22 cellular contexts compared by ENCODE assay signal in the genomic region with DNA sequence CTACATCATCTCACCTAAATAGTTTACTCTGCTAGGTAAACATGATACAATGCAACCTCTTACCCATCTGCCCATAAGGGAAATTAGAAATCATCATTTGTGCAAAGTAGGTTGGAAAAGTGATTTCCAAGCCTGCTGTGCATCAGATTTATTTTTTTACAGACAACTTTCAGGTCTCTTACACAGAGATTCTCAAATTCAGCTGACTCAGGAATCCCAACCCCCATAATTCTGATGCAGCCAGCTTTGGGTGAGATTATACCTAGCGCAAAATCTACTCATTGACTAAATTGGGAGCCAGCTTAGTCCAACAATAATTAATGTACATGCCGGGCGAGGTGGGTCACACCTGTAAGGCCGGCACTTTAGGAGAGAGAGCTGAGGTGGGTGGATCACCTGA. TPM values are rescaled to one million over a fixed set of nuclear protein-coding genes. Genes with fewer than 3 reads are reported as not detected.
A peak's percentile ranks its signal among the peaks of the same experiment; 100 is the strongest.
DNase-seq lines count a peak whose midpoint lies in the region; ATAC-seq and TF ChIP-seq lines count a peak whose summit lies in the region.
"Had no signal": no experiment of that assay in that cellular context is flagged by ENCODE, and none has a peak within 500 bp of the region (broad histone marks: within the 10 kb centered on the region; RNA-seq: fewer than 3 reads in every experiment).

No MANE protein-coding gene starts in this region.

- H3K4me1 Mint-ChIP-seq in activated CD4-positive, alpha-beta T cell treated with anti-CD3 and anti-CD28 coated beads, Interleukin-2, amount 10 ng/mL, durations not matched to agents 24 days and 14 days = peaks cover 50% of the 10 kb centered on the region
- H3K4me1 Mint-ChIP-seq in WTC11 = peaks cover 60% of the 10 kb centered on the region
- H3K4me1 Mint-ChIP-seq in endothelial cell (ENCODE audit: unreplicated experiment) = peaks cover 9% of the 10 kb centered on the region

- peaks cover 19% of the 10 kb centered on the region for H3K9me3 ChIP-seq in neutrophil
- H3K9me3 ChIP-seq: psoas muscle, SJSA1 had no signal

- peaks cover 97% of the 10 kb centered on the region for H3K36me3 ChIP-seq in neutrophil

- no peaks in the 10 kb centered on the region for H3K27me3 Mint-ChIP-seq in activated CD4-positive, alpha-beta T cell treated with anti-CD3 and anti-CD28 coated beads, Interleukin-2, amount 10 ng/mL, durations not matched to agents 24 days and 14 days
- no peaks in the 10 kb centered on the region for H3K27me3 Mint-ChIP-seq in WTC11 (ENCODE audit: low read depth)
- peaks cover 2% of the 10 kb centered on the region for H3K27me3 Mint-ChIP-seq in endothelial cell (ENCODE audit: unreplicated experiment)

- H3K4me1 ChIP-seq in neutrophil (ENCODE audit: control insufficient read depth in 1 of 2, insufficient read depth in 1 of 2, low read depth in 1 of 2, low read length in 1 of 2) = peaks cover 32 to 61% of the 10 kb centered on the region in 2 experiments
- H3K4me1 ChIP-seq: neural progenitor cell, SJSA1 had no signal

- H3K36me3 Mint-ChIP-seq in activated CD4-positive, alpha-beta T cell treated with anti-CD3 and anti-CD28 coated beads, Interleukin-2, amount 10 ng/mL, durations not matched to agents 24 days and 14 days (ENCODE audit: low read depth) = peaks cover 78% of the 10 kb centered on the region
- H3K36me3 Mint-ChIP-seq in WTC11 = peaks cover 34% of the 10 kb centered on the region
- H3K36me3 Mint-ChIP-seq in endothelial cell (ENCODE audit: low read depth, unreplicated experiment) = peaks cover 49% of the 10 kb centered on the region

- POLR2A ChIA-PET in WTC11 (lab: Charles Lee) = interaction anchor here (0.5 kb wide), 1 partner anchor 9 kb away, joined by 5 read pairs; no protein-coding TSS in a partner anchor

- no peaks in the 10 kb centered on the region for H3K9me3 Mint-ChIP-seq in activated CD4-positive, alpha-beta T cell treated with anti-CD3 and anti-CD28 coated beads, Interleukin-2, amount 10 ng/mL, durations not matched to agents 24 days and 14 days
- H3K9me3 Mint-ChIP-seq in WTC11 (no peaks in the 10 kb centered on the region), endothelial cell (ENCODE audit: unreplicated experiment) (no peaks in the 10 kb centered on the region)
- H3K9me3 Mint-ChIP-seq: neural progenitor cell had no signal

- ATAC-seq in WTC11 (no peak), HG03139 (IDR thresholded peaks at IDR 0.05; ENCODE audit: unreplicated experiment) (no peak)
- ATAC-seq: psoas muscle had no signal

- intact Hi-C loops in activated CD4-positive, alpha-beta T cell treated with anti-CD3 and anti-CD28 coated beads, Interleukin-2, amount 10 ng/mL, durations not matched to agents 24 days and 14 days (cut with micrococcal nuclease) = no loop called here

- H3K27ac ChIP-seq in neutrophil = peak overlapping the region; percentile 46
- H3K27ac ChIP-seq: neural progenitor cell, psoas muscle, SJSA1, skin epidermis had no signal

- H3K27me3 ChIP-seq in neutrophil = no peaks in the 10 kb centered on the region
- H3K27me3 ChIP-seq: neural progenitor cell, SJSA1 had no signal

- DNase-seq in activated CD4-positive, alpha-beta T cell treated with anti-CD3 and anti-CD28 coated beads, Interleukin-2, amount 10 ng/mL, durations not matched to agents 24 days and 14 days = no peak
- no peak for DNase-seq in activated CD4-positive, alpha-beta T cell treated with anti-CD3 and anti-CD28 coated beads, Interleukin-2, amount 50 U/mL, for 1 hour
- DNase-seq in WTC11 (ENCODE audit: low spot score) = no peak
- DNase-seq in endothelial cell (ENCODE audit: low spot score) = no peak
- DNase-seq in AG08396 (ENCODE audit: low spot score) = no peak
- no peak for DNase-seq in NCI-H1092 treated with DMSO at 0.1 percent for 48 hours (lab: John Stamatoyannopoulos, UW)
- DNase-seq: activated CD4-positive, alpha-beta T cell treated with anti-CD3 and anti-CD28 coated beads for 1 hour; activated CD8-positive, alpha-beta memory T cell treated with anti-CD3 and anti-CD28 coated beads, Interleukin-2, amount 50 U/mL, for 48 hours; DMS 273 treated with DMSO at 0.1 percent for 48 hours; HCEC 1CT; kidney glomerular epithelial cell; NCI-H2171 treated with DMSO at 0.1 percent for 48 hours; NCI-H748 treated with DMSO at 0.1 percent for 48 hours; psoas muscle; stimulated activated CD4-positive, alpha-beta T cell treated with anti-CD3 and anti-CD28 coated beads, Interleukin-4, amount 100 ng/mL, for 24 hours had no signal

- peak overlapping the region; percentile 56 for H3K27ac Mint-ChIP-seq in activated CD4-positive, alpha-beta T cell treated with anti-CD3 and anti-CD28 coated beads, Interleukin-2, amount 10 ng/mL, durations not matched to agents 24 days and 14 days
- peak overlapping the region; percentile 92 for H3K27ac Mint-ChIP-seq in WTC11
- H3K27ac Mint-ChIP-seq in endothelial cell (ENCODE audit: unreplicated experiment) = no peak overlapping the region
- H3K27ac Mint-ChIP-seq: neural progenitor cell had no signal

- H3K4me3 Mint-ChIP-seq in activated CD4-positive, alpha-beta T cell treated with anti-CD3 and anti-CD28 coated beads, Interleukin-2, amount 10 ng/mL, durations not matched to agents 24 days and 14 days = peak overlapping the region; percentile 45
- H3K4me3 Mint-ChIP-seq in WTC11 (peak overlapping the region; percentile 25; the same call in 1 of the 2 replicates), endothelial cell (ENCODE audit: unreplicated experiment) (peak overlapping the region; percentile 3)
- H3K4me3 Mint-ChIP-seq: neural progenitor cell had no signal

- TF ChIP-seq CTCF in WTC11 (IDR thresholded peaks at IDR 0.05) = no peak
- TF ChIP-seq CTCF in endothelial cell (IDR thresholded peaks at IDR 0.05; ENCODE audit: unreplicated experiment) = no peak
- no peak for TF ChIP-seq CTCF in neutrophil (IDR thresholded peaks at IDR 0.05)

- peak overlapping the region in 1 of 2 experiments; percentile 3 for H3K4me3 ChIP-seq in neutrophil (ENCODE audit: low read depth in 1 of 2, low read length in 1 of 2)
- H3K4me3 ChIP-seq: neural progenitor cell, psoas muscle, SJSA1, skin epidermis had no signal

- CTCF ChIA-PET in WTC11 (lab: Charles Lee) = interaction anchor here (0.6 kb wide), 1 partner anchor 33 kb away, joined by 3 read pairs; no protein-coding TSS in a partner anchor

TF ChIP-seq in WTC11, 78 proteins besides CTCF, POLR2A, EP300 and RAD21 (continues in another document):
- TF ChIP-seq, protein P1, sequence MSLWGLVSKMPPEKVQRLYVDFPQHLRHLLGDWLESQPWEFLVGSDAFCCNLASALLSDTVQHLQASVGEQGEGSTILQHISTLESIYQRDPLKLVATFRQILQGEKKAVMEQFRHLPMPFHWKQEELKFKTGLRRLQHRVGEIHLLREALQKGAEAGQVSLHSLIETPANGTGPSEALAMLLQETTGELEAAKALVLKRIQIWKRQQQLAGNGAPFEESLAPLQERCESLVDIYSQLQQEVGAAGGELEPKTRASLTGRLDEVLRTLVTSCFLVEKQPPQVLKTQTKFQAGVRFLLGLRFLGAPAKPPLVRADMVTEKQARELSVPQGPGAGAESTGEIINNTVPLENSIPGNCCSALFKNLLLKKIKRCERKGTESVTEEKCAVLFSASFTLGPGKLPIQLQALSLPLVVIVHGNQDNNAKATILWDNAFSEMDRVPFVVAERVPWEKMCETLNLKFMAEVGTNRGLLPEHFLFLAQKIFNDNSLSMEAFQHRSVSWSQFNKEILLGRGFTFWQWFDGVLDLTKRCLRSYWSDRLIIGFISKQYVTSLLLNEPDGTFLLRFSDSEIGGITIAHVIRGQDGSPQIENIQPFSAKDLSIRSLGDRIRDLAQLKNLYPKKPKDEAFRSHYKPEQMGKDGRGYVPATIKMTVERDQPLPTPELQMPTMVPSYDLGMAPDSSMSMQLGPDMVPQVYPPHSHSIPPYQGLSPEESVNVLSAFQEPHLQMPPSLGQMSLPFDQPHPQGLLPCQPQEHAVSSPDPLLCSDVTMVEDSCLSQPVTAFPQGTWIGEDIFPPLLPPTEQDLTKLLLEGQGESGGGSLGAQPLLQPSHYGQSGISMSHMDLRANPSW (CRISPR knock-in tag; conservative IDR thresholded peaks at IDR 0.05; ENCODE audit: low read depth) = no peak
- TF ChIP-seq ZBTB21 (CRISPR knock-in tag; IDR thresholded peaks at IDR 0.05; ENCODE audit: borderline replicate concordance) (no peak), ZNF396 (CRISPR knock-in tag; IDR thresholded peaks at IDR 0.05; ENCODE audit: borderline replicate concordance) (no peak), ZNF423 (CRISPR knock-in tag; IDR thresholded peaks at IDR 0.05) (no peak), ZNF121 (CRISPR knock-in tag; IDR thresholded peaks at IDR 0.05) (no peak), SMAD3 (CRISPR knock-in tag; IDR thresholded peaks at IDR 0.05; ENCODE audit: borderline replicate concordance) (no peak), ZNF232 (CRISPR knock-in tag; IDR thresholded peaks at IDR 0.05) (no peak), OVOL2 (CRISPR knock-in tag; IDR thresholded peaks at IDR 0.05; ENCODE audit: borderline replicate concordance) (no peak), NR2C2 (CRISPR knock-in tag; IDR thresholded peaks at IDR 0.05) (no peak), NFATC4 (CRISPR knock-in tag; IDR thresholded peaks at IDR 0.05) (no peak)
- TF ChIP-seq, protein P2, sequence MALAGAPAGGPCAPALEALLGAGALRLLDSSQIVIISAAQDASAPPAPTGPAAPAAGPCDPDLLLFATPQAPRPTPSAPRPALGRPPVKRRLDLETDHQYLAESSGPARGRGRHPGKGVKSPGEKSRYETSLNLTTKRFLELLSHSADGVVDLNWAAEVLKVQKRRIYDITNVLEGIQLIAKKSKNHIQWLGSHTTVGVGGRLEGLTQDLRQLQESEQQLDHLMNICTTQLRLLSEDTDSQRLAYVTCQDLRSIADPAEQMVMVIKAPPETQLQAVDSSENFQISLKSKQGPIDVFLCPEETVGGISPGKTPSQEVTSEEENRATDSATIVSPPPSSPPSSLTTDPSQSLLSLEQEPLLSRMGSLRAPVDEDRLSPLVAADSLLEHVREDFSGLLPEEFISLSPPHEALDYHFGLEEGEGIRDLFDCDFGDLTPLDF (CRISPR knock-in tag; IDR thresholded peaks at IDR 0.05) = no peak
- TF ChIP-seq, protein P3, sequence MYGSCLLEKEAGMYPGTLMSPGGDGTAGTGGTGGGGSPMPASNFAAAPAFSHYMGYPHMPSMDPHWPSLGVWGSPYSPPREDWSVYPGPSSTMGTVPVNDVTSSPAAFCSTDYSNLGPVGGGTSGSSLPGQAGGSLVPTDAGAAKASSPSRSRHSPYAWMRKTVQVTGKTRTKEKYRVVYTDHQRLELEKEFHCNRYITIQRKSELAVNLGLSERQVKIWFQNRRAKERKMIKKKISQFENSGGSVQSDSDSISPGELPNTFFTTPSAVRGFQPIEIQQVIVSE (CRISPR knock-in tag; IDR thresholded peaks at IDR 0.05; ENCODE audit: borderline replicate concordance) = no peak

RNA-seq across cellular contexts. Expression of a gene that starts 8.5 kb away (rescaled TPM):
- 362 and 366 TPM in 2 replicates for total RNA-seq in activated CD4-positive, alpha-beta T cell treated with anti-CD3 and anti-CD28 coated beads, Interleukin-2, amount 10 ng/mL, durations not matched to agents 24 days and 14 days
- 717 to 819 TPM (median 816 TPM) in 3 replicates for total RNA-seq in WTC11 (2021)
- total RNA-seq in endothelial cell (ENCODE audit: unreplicated experiment) = 562 TPM

RNA-seq across cellular contexts. Expression of a gene that starts 54.8 kb away (rescaled TPM):
- 0.09 and 0.31 TPM in 2 replicates for total RNA-seq in activated CD4-positive, alpha-beta T cell treated with anti-CD3 and anti-CD28 coated beads, Interleukin-2, amount 10 ng/mL, durations not matched to agents 24 days and 14 days
- total RNA-seq in WTC11 (2021) (24.4 to 28.8 TPM (median 26.7 TPM) in 3 replicates), endothelial cell (ENCODE audit: unreplicated experiment) (0.64 TPM)
- total RNA-seq: A172, M059J, SJSA1 had no signal

Comparison
In these comparisons a context has a peak if more than half of its experiments do, and no peak if none do; other contexts are left out.
1. RNA of a gene that starts 54.8 kb away (total RNA-seq): 24.4 to 28.8 TPM in WTC11; 0.64 TPM in endothelial cell (single experiment) and 0.09 to 0.31 TPM in activated CD4-positive, alpha-beta T cell treated with anti-CD3 and anti-CD28 coated beads, Interleukin-2, amount 10 ng/mL, durations not matched to agents 24 days and 14 days; every median in the first group is over 10 times any median in the second.
2. Peak in every context shown above with its lines, with median percentiles within 50 percentile points of each other: H3K4me3 Mint-ChIP-seq.